Comparison of ENCODE assay signal across 1 cellular context in genomic region chr6:108575905-108576494, GRCh38.
TF ChIP-seq lines count a peak whose summit lies in the region.

No MANE protein-coding gene starts in this region.

TF ChIP-seq in K562, 482 proteins besides CTCF, POLR2A, EP300 and RAD21 (continued from another document and continues in another):
- TF ChIP-seq REST (CRISPR knock-in tag; IDR thresholded peaks at IDR 0.05; ENCODE audit: low read depth) (no peak), ZNF12 (CRISPR knock-in tag; IDR thresholded peaks at IDR 0.05) (no peak), ESRRA (IDR thresholded peaks at IDR 0.05; ENCODE audit: borderline replicate concordance, low read depth) (peak; percentile 66), NR4A1 (CRISPR knock-in tag; IDR thresholded peaks at IDR 0.05) (no peak), NR4A1 (tag; IDR thresholded peaks at IDR 0.05) (0 out of 2 replicates have a peak, but pooled peaks have one; percentile 32), NBN (IDR thresholded peaks at IDR 0.05; ENCODE audit: low read depth) (peak; percentile 32; the same call in 1 of the 2 replicates), CREB1 (IDR thresholded peaks at IDR 0.05) (peak; percentile 42; the same call in 1 of the 2 replicates), CREB1 (CRISPR knock-in tag; IDR thresholded peaks at IDR 0.05) (no peak), FOXA3 (CRISPR knock-in tag; conservative IDR thresholded peaks at IDR 0.05 in 1 of 2, IDR thresholded peaks at IDR 0.05 in 1 of 2) (peak; percentile 92 to 96), FOXP4 (CRISPR knock-in tag; IDR thresholded peaks at IDR 0.05; ENCODE audit: borderline replicate concordance) (no peak), ID3 (CRISPR knock-in tag; IDR thresholded peaks at IDR 0.05) (no peak), ID3 (tag; IDR thresholded peaks at IDR 0.05) (peak; percentile 39; the same call in 1 of the 2 replicates), ZBED1 (IDR thresholded peaks at IDR 0.05) (no peak), FOXJ2 (tag; IDR thresholded peaks at IDR 0.05) (peak; percentile 68; the same call in 1 of the 2 replicates), PKNOX1 (IDR thresholded peaks at IDR 0.05) (0 out of 2 replicates have a peak, but pooled peaks have one; percentile 30), ZSCAN29 (IDR thresholded peaks at IDR 0.05) (no peak), FOSL1 (tag; conservative IDR thresholded peaks at IDR 0.05) (peak; percentile 57), DPF2 (IDR thresholded peaks at IDR 0.05) (peak; percentile 83; the same call in 1 of the 2 replicates), CCNT2 (IDR thresholded peaks at IDR 0.05; ENCODE audit: borderline replicate concordance, extremely low read depth, insufficient read length, low read depth, low read length) (peak; percentile 77), FOXM1 (IDR thresholded peaks at IDR 0.05; ENCODE audit: low read depth) (peak; percentile 85), FOXM1 (CRISPR knock-in tag; IDR thresholded peaks at IDR 0.05; ENCODE audit: low read depth) (no peak), NCOA2 (IDR thresholded peaks at IDR 0.05; ENCODE audit: partially characterized antibody in 2 of 2) (no peak), ZNF384 (IDR thresholded peaks at IDR 0.05; ENCODE audit: low read depth, low read length) (no peak), TAF9B (IDR thresholded peaks at IDR 0.05; ENCODE audit: partially characterized antibody) (no peak), GMEB1 (CRISPR knock-in tag; IDR thresholded peaks at IDR 0.05) (peak; percentile 9; the same call in 1 of the 2 replicates), FOXA1 (IDR thresholded peaks at IDR 0.05; ENCODE audit: borderline replicate concordance) (peak; percentile 57; the same call in 1 of the 2 replicates), BRF1 (IDR thresholded peaks at IDR 0.05; ENCODE audit: borderline replicate concordance, extremely low read depth, insufficient read length) (no peak), RAD51 (IDR thresholded peaks at IDR 0.05; ENCODE audit: borderline replicate concordance, low read depth) (peak; percentile 25; the same call in 1 of the 2 replicates), ATF4 (CRISPR knock-in tag; IDR thresholded peaks at IDR 0.05) (no peak), PBX2 (CRISPR knock-in tag; IDR thresholded peaks at IDR 0.05; ENCODE audit: low read depth) (no peak), PBX2 (tag; conservative IDR thresholded peaks at IDR 0.05; ENCODE audit: low read depth) (peak; percentile 57), ZC3H8 (IDR thresholded peaks at IDR 0.05) (no peak), SETDB1 (IDR thresholded peaks at IDR 0.05; ENCODE audit: low read length) (no peak), TEAD4 (IDR thresholded peaks at IDR 0.05; ENCODE audit: low read length) (peak; percentile 92), TEAD4 (CRISPR knock-in tag; IDR thresholded peaks at IDR 0.05; ENCODE audit: borderline replicate concordance) (no peak), KAT2B (IDR thresholded peaks at IDR 0.05; ENCODE audit: low read depth, low read length) (no peak), POLR3A (IDR thresholded peaks at IDR 0.05; ENCODE audit: borderline replicate concordance, extremely low read depth, insufficient read depth, insufficient read length) (peak; percentile 10), CBFA2T3 (IDR thresholded peaks at IDR 0.05) (peak; percentile 95), CBFA2T2 (conservative IDR thresholded peaks at IDR 0.05) (peak; percentile 91), CBX3 (IDR thresholded peaks at IDR 0.05; ENCODE audit: borderline replicate concordance in 1 of 2, low read length in 2 of 2) (peak in 1 of 2 experiments; percentile 47; a peak in 1 of 3 replicates), ARID1B (IDR thresholded peaks at IDR 0.05) (peak; percentile 93), ARNT (IDR thresholded peaks at IDR 0.05) (peak in 1 of 2 experiments; percentile 33; a peak in 1 of 4 replicates), ZBTB11 (CRISPR knock-in tag; IDR thresholded peaks at IDR 0.05) (no peak), FOXK2 (conservative IDR thresholded peaks at IDR 0.05 in 1 of 2, IDR thresholded peaks at IDR 0.05 in 1 of 2; ENCODE audit: low read depth in 2 of 2) (peak in 1 of 2 experiments; percentile 50; a peak in 1 of 4 replicates), NR2C2 (CRISPR knock-in tag; IDR thresholded peaks at IDR 0.05) (no peak), NR2C2 (tag; IDR thresholded peaks at IDR 0.05) (0 out of 2 replicates have a peak, but pooled peaks have one; percentile 24), GTF3C2 (IDR thresholded peaks at IDR 0.05; ENCODE audit: borderline replicate concordance, extremely low read depth, insufficient read length) (no peak)
